In genomic region chr4:140367738-140368137, GRCh38 we compare ENCODE assay signal across 19 cellular contexts. TPM values are rescaled to one million over a fixed set of nuclear protein-coding genes. Genes with fewer than 3 reads are reported as not detected.
DNase-seq lines count a peak whose midpoint lies in the region; ATAC-seq and TF ChIP-seq lines count a peak whose summit lies in the region.
"Had no signal": no experiment of that assay in that cellular context is flagged by ENCODE, and none has a peak within 500 bp of the region (broad histone marks: within the 10 kb centered on the region; RNA-seq: fewer than 3 reads in every experiment).

No MANE protein-coding gene starts in this region.

- H3K27me3 Mint-ChIP-seq in progenitor cell of endocrine pancreas (no peaks in the 10 kb centered on the region), CD14-positive monocyte (ENCODE audit: low read depth in 3 of 3) (no peaks in the 10 kb centered on the region)

- H3K9me3 ChIP-seq in MG63: no peaks in the 10 kb centered on the region

- no peak for ATAC-seq in HG03159 (IDR thresholded peaks at IDR 0.05; ENCODE audit: unreplicated experiment)
- ATAC-seq: body of pancreas; naive thymus-derived CD8-positive, alpha-beta T cell had no signal

- DNase-seq in EL: peak; percentile 57
- DNase-seq in MG63: peak; percentile 33
- peak; percentile 36 for DNase-seq in choroid plexus epithelial cell (ENCODE audit: low read depth)
- DNase-seq in progenitor cell of endocrine pancreas (ENCODE audit: low spot score, unreplicated experiment): no peak
- DNase-seq in CD14-positive monocyte (ENCODE audit: low spot score): no peak
- no peak for DNase-seq in NCI-H2171 treated with DMSO at 0.1 percent for 48 hours (lab: John Stamatoyannopoulos, UW)
- no peak for DNase-seq in stimulated activated naive CD4-positive, alpha-beta T cell treated with Interleukin-2 at 50 U/mL for 16 hours (lab: John Stamatoyannopoulos, UW)
- DNase-seq: activated CD4-positive, alpha-beta T cell treated with anti-CD3 and anti-CD28 coated beads for 1 hour; activated CD8-positive, alpha-beta memory T cell treated with anti-CD3 and anti-CD28 coated beads, Interleukin-2, amount 50 U/mL, for 4 hours; activated gamma-delta T cell treated with Interleukin-2 at 50 U/mL for 16 hours; CD4-positive, CD25-positive, alpha-beta regulatory T cell; foreskin melanocyte; naive thymus-derived CD8-positive, alpha-beta T cell; NCI-H1048; retina; Right ventricle myocardium superior had no signal

- TF ChIP-seq CTCF in choroid plexus epithelial cell (conservative IDR thresholded peaks at IDR 0.05; ENCODE audit: low read depth, low read length): no peak
- no peak for TF ChIP-seq CTCF in progenitor cell of endocrine pancreas (IDR thresholded peaks at IDR 0.05; ENCODE audit: unreplicated experiment)
- TF ChIP-seq CTCF in CD14-positive monocyte (IDR thresholded peaks at IDR 0.05): no peak

- no peaks in the 10 kb centered on the region for H3K9me3 Mint-ChIP-seq in progenitor cell of endocrine pancreas (ENCODE audit: low read depth)
- no peaks in the 10 kb centered on the region for H3K9me3 Mint-ChIP-seq in CD14-positive monocyte
- H3K9me3 Mint-ChIP-seq: CD4-positive, CD25-positive, alpha-beta regulatory T cell; naive thymus-derived CD8-positive, alpha-beta T cell; T-helper 2 cell treated with Interferon-gamma antibody and Interleukin-4, amounts not matched to agents 5 μg/mL and 100 μg/mL, for 36 hours had no signal

- H3K4me3 Mint-ChIP-seq in progenitor cell of endocrine pancreas (ENCODE audit: low read depth) (no peak overlapping the region), CD14-positive monocyte (no peak overlapping the region)
- H3K4me3 Mint-ChIP-seq: CD4-positive, CD25-positive, alpha-beta regulatory T cell; naive thymus-derived CD8-positive, alpha-beta T cell; T-helper 2 cell treated with Interferon-gamma antibody and Interleukin-4, amounts not matched to agents 5 μg/mL and 100 μg/mL, for 36 hours had no signal

- no peaks in the 10 kb centered on the region for H3K36me3 ChIP-seq in MG63

- no peaks in the 10 kb centered on the region for H3K27me3 ChIP-seq in MG63
- H3K27me3 ChIP-seq: body of pancreas had no signal

- no peak overlapping the region for H3K4me3 ChIP-seq in MG63
- no peak overlapping the region for H3K4me3 ChIP-seq in choroid plexus epithelial cell (ENCODE audit: low read depth, low read length)
- H3K4me3 ChIP-seq: body of pancreas had no signal

- intact Hi-C loops in CD14-positive monocyte (cut with micrococcal nuclease): loop anchor here in 1 of 2 donors (10.0 kb wide), 1 partner anchor 517 kb away; no protein-coding TSS in a partner anchor

- H3K36me3 Mint-ChIP-seq in progenitor cell of endocrine pancreas (ENCODE audit: insufficient read depth): peaks cover 6% of the 10 kb centered on the region
- H3K36me3 Mint-ChIP-seq in CD14-positive monocyte: no peaks in the 10 kb centered on the region
- H3K36me3 Mint-ChIP-seq: CD4-positive, CD25-positive, alpha-beta regulatory T cell had no signal

- peak overlapping the region; percentile 41 for H3K27ac Mint-ChIP-seq in progenitor cell of endocrine pancreas
- H3K27ac Mint-ChIP-seq in CD14-positive monocyte: no peak overlapping the region
- H3K27ac Mint-ChIP-seq: CD4-positive, CD25-positive, alpha-beta regulatory T cell; naive thymus-derived CD8-positive, alpha-beta T cell; T-helper 2 cell treated with Interferon-gamma antibody and Interleukin-4, amounts not matched to agents 5 μg/mL and 100 μg/mL, for 36 hours had no signal

- H3K4me1 Mint-ChIP-seq in progenitor cell of endocrine pancreas (ENCODE audit: low read depth) (peaks cover 6% of the 10 kb centered on the region), CD14-positive monocyte (no peaks in the 10 kb centered on the region)

RNA-seq across cellular contexts. Expression of gene SCOC, which starts 5.7 kb away (rescaled TPM):
- 46.4 and 87.3 TPM in 2 replicates for total RNA-seq in MG63 (2014; rRNA removed; shearing (Covaris generic); ENCODE audit: low replicate concordance)
- 95.6 and 97.2 TPM in 2 replicates for total RNA-seq in progenitor cell of endocrine pancreas
- polyA plus RNA-seq in CD14-positive monocyte: 10 to 100 TPM; 21.2 to 22.6 TPM

RNA-seq across cellular contexts. Expression of gene CLGN, which starts 59.7 kb away (rescaled TPM):
- total RNA-seq in MG63 (2014; rRNA removed; shearing (Covaris generic); ENCODE audit: low replicate concordance): 4.3 and 18.1 TPM in 2 replicates
- 9.9 and 10.8 TPM in 2 replicates for total RNA-seq in progenitor cell of endocrine pancreas
- polyA plus RNA-seq in CD14-positive monocyte: under 1 TPM; 0.10 to 0.54 TPM
- total RNA-seq: CD4-positive, CD25-positive, alpha-beta regulatory T cell; naive thymus-derived CD8-positive, alpha-beta T cell had no signal
- polyA plus RNA-seq: CD4-positive, CD25-positive, alpha-beta regulatory T cell had no signal

Comparison
In these comparisons a context has a peak if more than half of its experiments do, and no peak if none do; other contexts are left out.
1. DNase-seq: peak in EL (single experiment), MG63 (single experiment) and choroid plexus epithelial cell (single experiment); none in progenitor cell of endocrine pancreas (single experiment), CD14-positive monocyte (single experiment), NCI-H2171 treated with DMSO at 0.1 percent for 48 hours (single experiment) and stimulated activated naive CD4-positive, alpha-beta T cell treated with Interleukin-2 at 50 U/mL for 16 hours (single experiment).